Comparison of ENCODE assay signal across 1 cellular context in genomic region chr22:35409783-35410662, GRCh38.
A peak's percentile ranks its signal among the peaks of the same experiment; 100 is the strongest.
TF ChIP-seq lines count a peak whose summit lies in the region.

No MANE protein-coding gene starts in this region.

TF ChIP-seq in GM12878, 131 proteins besides CTCF, POLR2A, EP300 and RAD21 (continues in another document):
- 0 out of 2 replicates have a peak, but pooled peaks have one; percentile 25 for TF ChIP-seq CBFB (IDR thresholded peaks at IDR 0.05; ENCODE audit: low read depth)
- TF ChIP-seq SMARCA5 (IDR thresholded peaks at IDR 0.05), result peak; percentile 81
- TF ChIP-seq ZNF24 (IDR thresholded peaks at IDR 0.05), result no peak
- TF ChIP-seq EED (IDR thresholded peaks at IDR 0.05; ENCODE audit: low read depth), result peak; percentile 83
- 0 out of 2 replicates have a peak, but pooled peaks have one; percentile 39 for TF ChIP-seq FOXM1 (IDR thresholded peaks at IDR 0.05; ENCODE audit: low read depth, low read length)
- TF ChIP-seq SREBF1 (IDR thresholded peaks at IDR 0.05; ENCODE audit: low read length), result no peak
- TF ChIP-seq, protein P1, sequence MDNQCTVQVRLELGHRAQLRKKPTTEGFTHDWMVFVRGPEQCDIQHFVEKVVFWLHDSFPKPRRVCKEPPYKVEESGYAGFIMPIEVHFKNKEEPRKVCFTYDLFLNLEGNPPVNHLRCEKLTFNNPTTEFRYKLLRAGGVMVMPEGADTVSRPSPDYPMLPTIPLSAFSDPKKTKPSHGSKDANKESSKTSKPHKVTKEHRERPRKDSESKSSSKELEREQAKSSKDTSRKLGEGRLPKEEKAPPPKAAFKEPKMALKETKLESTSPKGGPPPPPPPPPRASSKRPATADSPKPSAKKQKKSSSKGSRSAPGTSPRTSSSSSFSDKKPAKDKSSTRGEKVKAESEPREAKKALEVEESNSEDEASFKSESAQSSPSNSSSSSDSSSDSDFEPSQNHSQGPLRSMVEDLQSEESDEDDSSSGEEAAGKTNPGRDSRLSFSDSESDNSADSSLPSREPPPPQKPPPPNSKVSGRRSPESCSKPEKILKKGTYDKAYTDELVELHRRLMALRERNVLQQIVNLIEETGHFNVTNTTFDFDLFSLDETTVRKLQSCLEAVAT (IDR thresholded peaks at IDR 0.05), result 0 out of 2 replicates have a peak, but pooled peaks have one; percentile 39
- TF ChIP-seq CHD2 (IDR thresholded peaks at IDR 0.05; ENCODE audit: borderline replicate concordance, low read depth, low read length), result peak; percentile 81
- TF ChIP-seq TCF7 (IDR thresholded peaks at IDR 0.05; ENCODE audit: borderline replicate concordance), result no peak
- TF ChIP-seq BCL11A (IDR thresholded peaks at IDR 0.05; ENCODE audit: low read depth, low read length), result peak; percentile 47; the same call in 1 of the 2 replicates
- TF ChIP-seq POU2F2 (IDR thresholded peaks at IDR 0.05; ENCODE audit: borderline replicate concordance, low read depth, low read length), result 0 out of 3 replicates have a peak, but pooled peaks have one; percentile 65
- TF ChIP-seq SPI1 (IDR thresholded peaks at IDR 0.05; ENCODE audit: borderline replicate concordance, insufficient read depth, low read depth, low read length), result peak; percentile 95
- peak; percentile 51 for TF ChIP-seq SP1 (IDR thresholded peaks at IDR 0.05; ENCODE audit: low read depth, low read length)
- TF ChIP-seq BCL3 (IDR thresholded peaks at IDR 0.05; ENCODE audit: borderline replicate concordance, insufficient read depth, low read depth, low read length, poor library complexity, severe bottlenecking), result peak; percentile 46
- peak; percentile 63 for TF ChIP-seq FOXK2 (IDR thresholded peaks at IDR 0.05)
- 0 out of 2 replicates have a peak, but pooled peaks have one; percentile 80 for TF ChIP-seq HDGF (IDR thresholded peaks at IDR 0.05)
- peak; percentile 95 for TF ChIP-seq PKNOX1 (IDR thresholded peaks at IDR 0.05)
- peak; percentile 80; the same call in 1 of the 2 replicates for TF ChIP-seq NFXL1 (IDR thresholded peaks at IDR 0.05; ENCODE audit: borderline replicate concordance)
- peak; percentile 80 for TF ChIP-seq IRF4 (IDR thresholded peaks at IDR 0.05; ENCODE audit: low read depth, low read length)
- no peak for TF ChIP-seq TARDBP (IDR thresholded peaks at IDR 0.05; ENCODE audit: borderline replicate concordance)
- TF ChIP-seq PRDM15 (CRISPR knock-in tag; IDR thresholded peaks at IDR 0.05), result no peak
- no peak for TF ChIP-seq ZBTB4 (CRISPR knock-in tag; IDR thresholded peaks at IDR 0.05)
- peak; percentile 92 for TF ChIP-seq NBN (IDR thresholded peaks at IDR 0.05)
- TF ChIP-seq SUZ12 (IDR thresholded peaks at IDR 0.05; ENCODE audit: unreplicated experiment), result no peak
- TF ChIP-seq ZNF217 (IDR thresholded peaks at IDR 0.05), result 0 out of 2 replicates have a peak, but pooled peaks have one; percentile 66
- peak; percentile 87 for TF ChIP-seq NR2C1 (IDR thresholded peaks at IDR 0.05)
- TF ChIP-seq RFX5 (IDR thresholded peaks at IDR 0.05; ENCODE audit: low read depth, low read length), result peak; percentile 57; the same call in 1 of the 2 replicates
- TF ChIP-seq RBBP5 (conservative IDR thresholded peaks at IDR 0.05), result no peak
- TF ChIP-seq ZNF384 (IDR thresholded peaks at IDR 0.05; ENCODE audit: borderline replicate concordance, low read depth, low read length), result no peak
- peak; percentile 65; the same call in 1 of the 2 replicates for TF ChIP-seq GATAD2B (conservative IDR thresholded peaks at IDR 0.05; ENCODE audit: low read depth)
- TF ChIP-seq CREM (IDR thresholded peaks at IDR 0.05; ENCODE audit: low read depth), result peak; percentile 89
- peak; percentile 88 for TF ChIP-seq DPF2 (IDR thresholded peaks at IDR 0.05)
- TF ChIP-seq PML (IDR thresholded peaks at IDR 0.05; ENCODE audit: low read length), result peak; percentile 57; the same call in 1 of the 2 replicates
- TF ChIP-seq LARP7 (IDR thresholded peaks at IDR 0.05), result 0 out of 2 replicates have a peak, but pooled peaks have one; percentile 22
- TF ChIP-seq BHLHE40 (IDR thresholded peaks at IDR 0.05; ENCODE audit: borderline replicate concordance in 1 of 2, low read depth in 2 of 2, low read length in 1 of 2), result peak; percentile 77 to 90
- TF ChIP-seq IRF5 (IDR thresholded peaks at IDR 0.05; ENCODE audit: borderline replicate concordance), result no peak
- TF ChIP-seq MYB (IDR thresholded peaks at IDR 0.05; ENCODE audit: borderline replicate concordance, low read depth, low read length), result 0 out of 2 replicates have a peak, but pooled peaks have one; percentile 15
- peak; percentile 35; the same call in 1 of the 2 replicates for TF ChIP-seq HCFC1 (IDR thresholded peaks at IDR 0.05; ENCODE audit: low read length)
- no peak; the same call in 1 of the 2 replicates for TF ChIP-seq ZNF207 (IDR thresholded peaks at IDR 0.05; ENCODE audit: borderline replicate concordance)
- TF ChIP-seq STAT3 (IDR thresholded peaks at IDR 0.05; ENCODE audit: low read depth, low read length), result no peak
- TF ChIP-seq ZNF592 (IDR thresholded peaks at IDR 0.05), result peak; percentile 68; the same call in 1 of the 2 replicates
- peak; percentile 99 for TF ChIP-seq NR2F1 (conservative IDR thresholded peaks at IDR 0.05)
- TF ChIP-seq NRF1 (conservative IDR thresholded peaks at IDR 0.05; ENCODE audit: low read depth, low read length), result no peak
- no peak for TF ChIP-seq E2F8 (IDR thresholded peaks at IDR 0.05; ENCODE audit: low read depth, partially characterized antibody)
- no peak for TF ChIP-seq KDM1A (IDR thresholded peaks at IDR 0.05; ENCODE audit: borderline replicate concordance)
- peak; percentile 92 for TF ChIP-seq IKZF1 (conservative IDR thresholded peaks at IDR 0.05)
